ENCODE assay signal across 23 cellular contexts in the genomic region with DNA sequence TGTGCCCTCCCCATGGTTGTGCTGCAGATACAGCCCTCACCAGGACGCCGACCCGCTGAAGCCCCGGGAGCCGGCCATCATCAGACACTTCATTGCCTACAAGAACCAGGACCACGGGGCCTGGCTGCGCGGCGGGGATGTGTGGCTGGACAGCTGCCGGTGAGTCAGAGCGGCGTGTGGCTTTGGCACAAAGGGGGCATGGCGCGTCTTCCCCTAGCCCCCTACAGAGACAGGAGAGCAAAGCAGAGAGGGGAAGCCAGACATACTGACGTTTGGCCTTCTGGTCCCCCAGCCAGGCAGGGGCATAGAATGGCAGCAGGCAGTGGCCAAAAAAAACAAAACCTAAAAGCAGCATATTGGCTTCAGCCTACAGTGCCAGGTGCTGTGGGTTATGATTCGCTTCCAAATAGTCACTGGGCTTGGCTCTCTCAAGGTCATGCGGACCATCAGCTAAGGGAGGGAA.
A peak's percentile ranks its signal among the peaks of the same experiment; 100 is the strongest.
DNase-seq lines count a peak whose midpoint lies in the region; ATAC-seq and TF ChIP-seq lines count a peak whose summit lies in the region.
"Had no signal": no experiment of that assay in that cellular context is flagged by ENCODE, and none has a peak within 500 bp of the region (broad histone marks: within the 10 kb centered on the region; RNA-seq: fewer than 3 reads in every experiment).

No MANE protein-coding gene starts in this region.

- H3K27me3 ChIP-seq in tibial nerve, result no peaks in the 10 kb centered on the region
- H3K27me3 ChIP-seq: ascending aorta had no signal

- no peak for TF ChIP-seq POLR2A in tibial nerve (IDR thresholded peaks at IDR 0.05)

- intact Hi-C loops in Right ventricle myocardium superior (cut with DNase I), result no loop called here

- no peaks in the 10 kb centered on the region for H3K4me1 ChIP-seq in tibial nerve
- H3K4me1 ChIP-seq: ascending aorta had no signal

- peak; percentile 75 for DNase-seq in A172 (ENCODE audit: low spot score)
- peak; percentile 63 for DNase-seq in M059J (ENCODE audit: low read depth)
- DNase-seq in amniotic epithelial cell (ENCODE audit: low read depth), result peak; percentile 17
- peak; percentile 95 for DNase-seq in myocyte (ENCODE audit: low read depth)
- no peak for DNase-seq in Right ventricle myocardium superior
- DNase-seq in GF-D8 (lab: John Stamatoyannopoulos, UW), result no peak
- DNase-seq in GM03348 (ENCODE audit: low spot score), result no peak
- no peak for DNase-seq in tibial nerve (ENCODE audit: low spot score in 2 of 2)
- DNase-seq: activated CD8-positive, alpha-beta memory T cell treated with anti-CD3 and anti-CD28 coated beads, Interleukin-2, amount 50 U/mL, for 4 hours; DND-41; effector CD4-positive, alpha-beta T cell; HCEC 1CT; mesendoderm; naive B cell; NCI-H2171 treated with DMSO at 0.1 percent for 48 hours; NCI-H69; nucleus accumbens; RPMI8226; stimulated activated CD4-positive, alpha-beta T cell treated with anti-CD3 and anti-CD28 coated beads, Interleukin-4, amount 100 ng/mL, for 1 hour; WERI-Rb-1 had no signal

- H3K4me3 ChIP-seq in tibial nerve, result no peak overlapping the region
- H3K4me3 ChIP-seq: ascending aorta had no signal

- no peak for TF ChIP-seq CTCF in tibial nerve (IDR thresholded peaks at IDR 0.05)

- no peaks in the 10 kb centered on the region for H3K9me3 ChIP-seq in tibial nerve
- H3K9me3 ChIP-seq: ascending aorta had no signal

- no peak for ATAC-seq in Right ventricle myocardium superior (ENCODE audit: poor library complexity)
- ATAC-seq: activated naive CD4-positive, alpha-beta T cell treated with anti-CD3 and anti-CD28 coated beads, Interleukin-2, amount 50 U/mL, for 72 hours; stimulated activated memory B cell treated with anti-CD40 and anti-IgM and Interleukin-4, amounts not matched to agents 10 μg/mL and 1 μg/mL and 100 μg/mL, for 72 hours had no signal

- WGBS in tibial nerve, 2 donors, result 87 to 92% methylated on average over 17 of the region's 17 CpGs

- H3K36me3 ChIP-seq in tibial nerve, result peaks cover 0 to 55% (median 0%) of the 10 kb centered on the region in 3 donors
- H3K36me3 ChIP-seq: WERI-Rb-1 had no signal

- no peak overlapping the region for H3K27ac ChIP-seq in tibial nerve
- H3K27ac ChIP-seq: ascending aorta, WERI-Rb-1 had no signal

- no peak for TF ChIP-seq EP300 in tibial nerve (IDR thresholded peaks at IDR 0.05)

Comparison
In these comparisons a context has a peak if more than half of its experiments do, and no peak if none do; other contexts are left out.
1. DNase-seq: peak in A172 (single experiment), M059J (single experiment), amniotic epithelial cell (single experiment) and myocyte (single experiment); none in Right ventricle myocardium superior (single experiment), GF-D8 (single experiment), GM03348 (single experiment) and tibial nerve (0 of 2).